ENCODE assay signal across 10 cellular contexts in the genomic region with DNA sequence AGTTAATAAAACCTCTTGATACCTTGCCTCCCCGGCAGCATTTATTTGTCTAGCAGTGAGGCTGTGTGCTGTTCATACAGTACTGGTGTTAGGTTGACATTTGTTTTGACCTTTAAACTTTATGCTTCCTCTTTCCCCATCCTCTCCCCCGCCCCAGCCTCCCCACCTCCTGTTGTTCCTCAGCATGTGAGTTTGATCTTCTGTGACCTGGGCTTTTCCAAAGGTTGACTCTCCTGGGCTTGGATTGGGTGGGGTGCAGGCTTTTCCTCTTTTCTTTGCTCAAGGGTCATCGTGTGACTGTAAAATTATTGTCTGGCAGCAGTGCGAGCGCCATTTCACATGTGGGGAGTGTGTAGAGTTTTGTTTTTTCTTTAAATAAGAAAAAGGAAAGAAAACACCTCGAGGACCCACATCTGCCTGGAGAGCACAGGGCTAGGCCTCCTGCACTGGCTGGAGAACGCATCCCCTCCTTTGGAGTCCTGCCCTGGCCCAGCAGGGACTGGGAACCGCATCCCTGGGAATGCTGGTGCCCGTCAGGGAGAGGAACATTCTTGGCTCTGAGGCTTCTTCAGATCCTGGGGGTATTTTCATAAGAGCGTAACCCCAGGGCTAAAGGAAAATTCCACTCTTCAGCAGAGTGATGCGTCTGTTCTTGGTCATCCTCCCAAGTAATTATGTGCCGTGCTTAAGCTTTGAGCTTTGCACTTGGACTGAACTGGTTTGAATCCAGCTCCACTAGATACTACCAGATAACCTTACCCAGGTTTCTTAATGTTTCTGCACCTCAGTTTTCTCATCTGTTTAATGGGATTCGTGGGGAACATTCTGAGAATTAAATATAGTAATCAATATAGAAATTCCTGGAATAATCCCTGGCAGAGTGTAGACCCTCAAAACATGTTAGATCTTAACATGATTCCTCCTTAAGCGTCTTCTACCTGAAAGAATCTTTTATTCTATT.
A peak's percentile ranks its signal among the peaks of the same experiment; 100 is the strongest.
DNase-seq lines count a peak whose midpoint lies in the region; ATAC-seq and TF ChIP-seq lines count a peak whose summit lies in the region.
"Had no signal": no experiment of that assay in that cellular context is flagged by ENCODE, and none has a peak within 500 bp of the region (broad histone marks: within the 10 kb centered on the region; RNA-seq: fewer than 3 reads in every experiment).

No MANE protein-coding gene starts in this region.

- no peak for TF ChIP-seq CTCF in body of pancreas (IDR thresholded peaks at IDR 0.05)
- TF ChIP-seq CTCF in lower lobe of right lung (IDR thresholded peaks at IDR 0.05), result no peak
- TF ChIP-seq CTCF in suprapubic skin (IDR thresholded peaks at IDR 0.05), result no peak

- H3K4me3 ChIP-seq in body of pancreas, result no peak overlapping the region
- no peak overlapping the region for H3K4me3 ChIP-seq in lower lobe of right lung
- H3K4me3 ChIP-seq in suprapubic skin, result no peak overlapping the region

- H3K36me3 ChIP-seq in body of pancreas (replicated peaks in 1 of 2; ENCODE audit: insufficient read depth in 1 of 2, low read depth in 2 of 2) (no peaks in the 10 kb centered on the region), lower lobe of right lung (no peaks in the 10 kb centered on the region), suprapubic skin (no peaks in the 10 kb centered on the region)

- intact Hi-C loops in body of pancreas (cut with DNase I) (no loop called here), lower lobe of right lung (cut with DNase I) (no loop called here)

- TF ChIP-seq EP300 in suprapubic skin (IDR thresholded peaks at IDR 0.05), result no peak

- DNase-seq in MV-4-11 (lab: John Stamatoyannopoulos, UW), result peak; percentile 47
- DNase-seq in body of pancreas, result peak in 3 of 4 donors; percentile 16 to 24 (median 19)
- DNase-seq in lower lobe of right lung, result no peak
- no peak for DNase-seq in suprapubic skin (ENCODE audit: low spot score in 2 of 2)
- no peak for DNase-seq in NK-92 treated with Interleukin-12 subunit alpha and Interleukin-12 subunit beta, amount 100 ng/mL, for 24 hours (lab: John Stamatoyannopoulos, UW)
- no peak for DNase-seq in cerebellar cortex (ENCODE audit: low spot score)
- DNase-seq: activated gamma-delta T cell treated with Interleukin-2 at 50 U/mL for 16 hours, NCI-H526 treated with DMSO at 0.1 percent for 48 hours had no signal

- H3K27ac ChIP-seq in body of pancreas (peak overlapping the region; percentile 34 to 50 (median 36)), lower lobe of right lung (no peak overlapping the region), suprapubic skin (peak overlapping the region; percentile 27)

- H3K9me3 ChIP-seq in body of pancreas, result no peaks in the 10 kb centered on the region
- no peaks in the 10 kb centered on the region for H3K9me3 ChIP-seq in lower lobe of right lung
- no peaks in the 10 kb centered on the region for H3K9me3 ChIP-seq in suprapubic skin

- WGBS in body of pancreas, 2 donors, result 70 to 77% methylated on average over 14 of the region's 14 CpGs
- WGBS in suprapubic skin, result 66% methylated on average over 14 of the region's 14 CpGs

- H3K27me3 ChIP-seq in body of pancreas (no peaks in the 10 kb centered on the region), lower lobe of right lung (ENCODE audit: low read depth) (no peaks in the 10 kb centered on the region), suprapubic skin (no peaks in the 10 kb centered on the region)

- TF ChIP-seq POLR2A in body of pancreas (IDR thresholded peaks at IDR 0.05), result no peak
- TF ChIP-seq POLR2A in suprapubic skin (IDR thresholded peaks at IDR 0.05), result no peak
- TF ChIP-seq POLR2A in GM18505 (IDR thresholded peaks at IDR 0.05; ENCODE audit: borderline replicate concordance, extremely low read depth, insufficient read depth, insufficient read length), result no peak

- peaks cover 30% of the 10 kb centered on the region for H3K4me1 ChIP-seq in body of pancreas
- peaks cover 15% of the 10 kb centered on the region for H3K4me1 ChIP-seq in lower lobe of right lung
- peaks cover 13% of the 10 kb centered on the region for H3K4me1 ChIP-seq in suprapubic skin

- peak; percentile 31 for ATAC-seq in body of pancreas
- peak; percentile 31 to 43 for ATAC-seq in lower lobe of right lung
- no peak for ATAC-seq in GM21515 (IDR thresholded peaks at IDR 0.05; ENCODE audit: unreplicated experiment)
- no peak for ATAC-seq in GM18505 (IDR thresholded peaks at IDR 0.05; ENCODE audit: unreplicated experiment)

Comparison
In these comparisons a context has a peak if more than half of its experiments do, and no peak if none do; other contexts are left out.
1. DNase-seq: peak in MV-4-11 (single experiment) and body of pancreas (3 of 4); none in lower lobe of right lung (single experiment), suprapubic skin (0 of 2), NK-92 treated with Interleukin-12 subunit alpha and Interleukin-12 subunit beta, amount 100 ng/mL, for 24 hours (single experiment) and cerebellar cortex (single experiment).
2. ATAC-seq: peak in body of pancreas (single experiment) and lower lobe of right lung (2 of 2); none in GM21515 (single experiment) and GM18505 (single experiment).